ENCODE assay signal across 1 cellular context in the genomic region with DNA sequence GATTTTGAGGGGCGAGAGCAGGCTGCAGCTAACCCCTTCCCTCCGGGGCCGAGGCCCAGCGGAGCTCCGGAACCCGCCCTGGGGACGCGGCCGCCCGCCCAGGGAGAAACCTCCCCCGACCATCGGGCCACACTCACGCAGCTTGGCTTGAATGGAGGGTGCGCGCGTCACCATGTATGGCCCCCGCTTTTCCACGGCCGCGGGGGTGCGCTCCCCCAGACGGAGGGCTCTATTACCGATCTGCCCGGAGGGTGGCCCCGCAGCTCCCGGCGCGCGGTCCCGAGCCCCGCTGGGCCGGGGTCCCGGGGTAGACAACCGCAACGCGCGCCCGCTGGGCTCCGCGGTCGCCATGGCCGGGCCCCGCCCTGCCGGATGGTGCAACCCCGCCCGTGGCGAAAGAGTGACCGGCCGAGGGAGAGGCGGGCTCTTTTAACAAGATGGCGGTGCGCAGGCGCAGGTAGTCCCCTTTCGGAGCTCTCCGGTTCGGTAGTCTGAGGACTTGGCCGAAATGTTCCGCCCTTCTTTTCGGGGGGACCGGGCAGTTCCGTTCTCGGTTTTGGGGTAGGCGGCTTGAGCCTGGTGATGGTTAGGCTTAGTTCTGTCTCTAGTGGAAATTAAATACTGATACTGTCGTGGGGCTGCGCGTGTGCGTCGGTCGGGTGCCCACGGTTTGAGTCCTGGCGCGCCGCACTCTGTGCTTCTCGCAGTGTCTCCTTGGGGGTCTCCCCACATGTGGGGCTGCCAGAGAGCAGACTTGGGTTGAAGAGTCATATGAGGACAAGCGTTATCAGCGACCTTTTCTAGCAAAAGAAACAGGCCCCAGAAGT.
TF ChIP-seq lines count a peak whose summit lies in the region.

TSS of gene FAM219B (minus strand) at position 402 of the 827 bp plus-strand sequence. CDS start at position 351, 51 bp downstream.

TF ChIP-seq in HEK293, 187 proteins besides CTCF, POLR2A, EP300 and RAD21 (continued from another document and continues in another):
- TF ChIP-seq PATZ1 (tag by site-specific recombination; IDR thresholded peaks at IDR 0.05) (peak; percentile 94), ZNF692 (tag by site-specific recombination; IDR thresholded peaks at IDR 0.05) (peak; percentile 73), IKZF3 (tag by site-specific recombination; IDR thresholded peaks at IDR 0.05) (peak; percentile 19; the same call in 1 of the 2 replicates), ZNF266 (tag by site-specific recombination; IDR thresholded peaks at IDR 0.05; ENCODE audit: low read depth) (no peak), KLF7 (tag by site-specific recombination; IDR thresholded peaks at IDR 0.05; ENCODE audit: borderline replicate concordance) (peak; percentile 47; the same call in 1 of the 2 replicates), ZNF24 (tag by site-specific recombination; IDR thresholded peaks at IDR 0.05) (peak; percentile 23; the same call in 1 of the 2 replicates), ZNF561 (tag by site-specific recombination; IDR thresholded peaks at IDR 0.05; ENCODE audit: borderline replicate concordance) (peak; percentile 73; the same call in 1 of the 2 replicates), ZBTB20 (tag by site-specific recombination; IDR thresholded peaks at IDR 0.05) (peak; percentile 79; the same call in 1 of the 2 replicates), ZFP3 (tag by site-specific recombination; IDR thresholded peaks at IDR 0.05; ENCODE audit: low read depth) (no peak), ZNF660 (tag by site-specific recombination; IDR thresholded peaks at IDR 0.05) (peak; percentile 93), ZNF37A (tag by site-specific recombination; IDR thresholded peaks at IDR 0.05) (peak; percentile 58; the same call in 1 of the 2 replicates), KLF10 (tag by site-specific recombination; IDR thresholded peaks at IDR 0.05) (peak; percentile 62; the same call in 1 of the 2 replicates), ZNF324 (tag by site-specific recombination; IDR thresholded peaks at IDR 0.05) (peak; percentile 17), ZNF792 (tag by site-specific recombination; IDR thresholded peaks at IDR 0.05) (no peak), SP3 (tag by site-specific recombination; IDR thresholded peaks at IDR 0.05) (peak; percentile 52), ZNF391 (tag by site-specific recombination; IDR thresholded peaks at IDR 0.05; ENCODE audit: borderline replicate concordance, low read depth) (no peak; the same call in 1 of the 2 replicates), ZBTB8A (tag by site-specific recombination; IDR thresholded peaks at IDR 0.05) (peak; percentile 54; the same call in 1 of the 2 replicates), ZNF610 (tag by site-specific recombination; IDR thresholded peaks at IDR 0.05; ENCODE audit: borderline replicate concordance) (no peak), ZBTB7A (tag by site-specific recombination; IDR thresholded peaks at IDR 0.05; ENCODE audit: low read depth) (0 out of 2 replicates have a peak, but pooled peaks have one; percentile 50), ZNF16 (tag by site-specific recombination; IDR thresholded peaks at IDR 0.05; ENCODE audit: low read depth) (no peak), ZNF843 (tag by site-specific recombination; IDR thresholded peaks at IDR 0.05) (peak; percentile 42; the same call in 1 of the 2 replicates), ZEB2 (tag by site-specific recombination; IDR thresholded peaks at IDR 0.05) (peak; percentile 76), GLIS1 (tag by site-specific recombination; IDR thresholded peaks at IDR 0.05) (peak; percentile 89), ZIC2 (tag by site-specific recombination; IDR thresholded peaks at IDR 0.05) (peak; percentile 93), ZNF473 (tag by site-specific recombination; IDR thresholded peaks at IDR 0.05) (no peak), ZNF777 (tag by site-specific recombination; IDR thresholded peaks at IDR 0.05; ENCODE audit: borderline replicate concordance) (no peak), BCL11B (tag by site-specific recombination; IDR thresholded peaks at IDR 0.05; ENCODE audit: low read depth) (0 out of 2 replicates have a peak, but pooled peaks have one; percentile 21), EGR2 (tag by site-specific recombination; IDR thresholded peaks at IDR 0.05; ENCODE audit: low read depth) (peak; percentile 47), ZNF639 (tag by site-specific recombination; IDR thresholded peaks at IDR 0.05) (no peak), ZNF423 (tag by site-specific recombination; IDR thresholded peaks at IDR 0.05) (peak; percentile 30; the same call in 1 of the 2 replicates), GLIS2 (tag by site-specific recombination; IDR thresholded peaks at IDR 0.05) (peak; percentile 92), PBX3 (CRISPR knock-in tag; IDR thresholded peaks at IDR 0.05) (0 out of 2 replicates have a peak, but pooled peaks have one; percentile 68), SP2 (tag by site-specific recombination; IDR thresholded peaks at IDR 0.05) (peak; percentile 68), ZBTB11 (tag by site-specific recombination; conservative IDR thresholded peaks at IDR 0.05; ENCODE audit: low read depth) (peak; percentile 96), ZNF501 (tag by site-specific recombination; IDR thresholded peaks at IDR 0.05) (no peak; the same call in 1 of the 2 replicates)
- TF ChIP-seq, protein P1, sequence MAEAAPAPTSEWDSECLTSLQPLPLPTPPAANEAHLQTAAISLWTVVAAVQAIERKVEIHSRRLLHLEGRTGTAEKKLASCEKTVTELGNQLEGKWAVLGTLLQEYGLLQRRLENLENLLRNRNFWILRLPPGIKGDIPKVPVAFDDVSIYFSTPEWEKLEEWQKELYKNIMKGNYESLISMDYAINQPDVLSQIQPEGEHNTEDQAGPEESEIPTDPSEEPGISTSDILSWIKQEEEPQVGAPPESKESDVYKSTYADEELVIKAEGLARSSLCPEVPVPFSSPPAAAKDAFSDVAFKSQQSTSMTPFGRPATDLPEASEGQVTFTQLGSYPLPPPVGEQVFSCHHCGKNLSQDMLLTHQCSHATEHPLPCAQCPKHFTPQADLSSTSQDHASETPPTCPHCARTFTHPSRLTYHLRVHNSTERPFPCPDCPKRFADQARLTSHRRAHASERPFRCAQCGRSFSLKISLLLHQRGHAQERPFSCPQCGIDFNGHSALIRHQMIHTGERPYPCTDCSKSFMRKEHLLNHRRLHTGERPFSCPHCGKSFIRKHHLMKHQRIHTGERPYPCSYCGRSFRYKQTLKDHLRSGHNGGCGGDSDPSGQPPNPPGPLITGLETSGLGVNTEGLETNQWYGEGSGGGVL (tag by site-specific recombination; IDR thresholded peaks at IDR 0.05) = peak; percentile 87
- TF ChIP-seq, protein P2, sequence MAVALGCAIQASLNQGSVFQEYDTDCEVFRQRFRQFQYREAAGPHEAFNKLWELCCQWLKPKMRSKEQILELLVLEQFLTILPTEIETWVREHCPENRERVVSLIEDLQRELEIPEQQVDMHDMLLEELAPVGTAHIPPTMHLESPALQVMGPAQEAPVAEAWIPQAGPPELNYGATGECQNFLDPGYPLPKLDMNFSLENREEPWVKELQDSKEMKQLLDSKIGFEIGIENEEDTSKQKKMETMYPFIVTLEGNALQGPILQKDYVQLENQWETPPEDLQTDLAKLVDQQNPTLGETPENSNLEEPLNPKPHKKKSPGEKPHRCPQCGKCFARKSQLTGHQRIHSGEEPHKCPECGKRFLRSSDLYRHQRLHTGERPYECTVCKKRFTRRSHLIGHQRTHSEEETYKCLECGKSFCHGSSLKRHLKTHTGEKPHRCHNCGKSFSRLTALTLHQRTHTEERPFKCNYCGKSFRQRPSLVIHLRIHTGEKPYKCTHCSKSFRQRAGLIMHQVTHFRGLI (tag by site-specific recombination; IDR thresholded peaks at IDR 0.05) = peak; percentile 72; the same call in 1 of the 2 replicates
- TF ChIP-seq, protein P3, sequence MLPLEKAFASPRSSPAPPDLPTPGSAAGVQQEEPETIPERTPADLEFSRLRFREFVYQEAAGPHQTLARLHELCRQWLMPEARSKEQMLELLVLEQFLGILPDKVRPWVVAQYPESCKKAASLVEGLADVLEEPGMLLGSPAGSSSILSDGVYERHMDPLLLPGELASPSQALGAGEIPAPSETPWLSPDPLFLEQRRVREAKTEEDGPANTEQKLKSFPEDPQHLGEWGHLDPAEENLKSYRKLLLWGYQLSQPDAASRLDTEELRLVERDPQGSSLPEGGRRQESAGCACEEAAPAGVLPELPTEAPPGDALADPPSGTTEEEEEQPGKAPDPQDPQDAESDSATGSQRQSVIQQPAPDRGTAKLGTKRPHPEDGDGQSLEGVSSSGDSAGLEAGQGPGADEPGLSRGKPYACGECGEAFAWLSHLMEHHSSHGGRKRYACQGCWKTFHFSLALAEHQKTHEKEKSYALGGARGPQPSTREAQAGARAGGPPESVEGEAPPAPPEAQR (tag by site-specific recombination; IDR thresholded peaks at IDR 0.05) = no peak
- TF ChIP-seq, protein P4, sequence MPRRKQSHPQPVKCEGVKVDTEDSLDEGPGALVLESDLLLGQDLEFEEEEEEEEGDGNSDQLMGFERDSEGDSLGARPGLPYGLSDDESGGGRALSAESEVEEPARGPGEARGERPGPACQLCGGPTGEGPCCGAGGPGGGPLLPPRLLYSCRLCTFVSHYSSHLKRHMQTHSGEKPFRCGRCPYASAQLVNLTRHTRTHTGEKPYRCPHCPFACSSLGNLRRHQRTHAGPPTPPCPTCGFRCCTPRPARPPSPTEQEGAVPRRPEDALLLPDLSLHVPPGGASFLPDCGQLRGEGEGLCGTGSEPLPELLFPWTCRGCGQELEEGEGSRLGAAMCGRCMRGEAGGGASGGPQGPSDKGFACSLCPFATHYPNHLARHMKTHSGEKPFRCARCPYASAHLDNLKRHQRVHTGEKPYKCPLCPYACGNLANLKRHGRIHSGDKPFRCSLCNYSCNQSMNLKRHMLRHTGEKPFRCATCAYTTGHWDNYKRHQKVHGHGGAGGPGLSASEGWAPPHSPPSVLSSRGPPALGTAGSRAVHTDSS (tag by site-specific recombination; IDR thresholded peaks at IDR 0.05) = no peak
